9 cellular contexts compared by ENCODE assay signal in the genomic region with DNA sequence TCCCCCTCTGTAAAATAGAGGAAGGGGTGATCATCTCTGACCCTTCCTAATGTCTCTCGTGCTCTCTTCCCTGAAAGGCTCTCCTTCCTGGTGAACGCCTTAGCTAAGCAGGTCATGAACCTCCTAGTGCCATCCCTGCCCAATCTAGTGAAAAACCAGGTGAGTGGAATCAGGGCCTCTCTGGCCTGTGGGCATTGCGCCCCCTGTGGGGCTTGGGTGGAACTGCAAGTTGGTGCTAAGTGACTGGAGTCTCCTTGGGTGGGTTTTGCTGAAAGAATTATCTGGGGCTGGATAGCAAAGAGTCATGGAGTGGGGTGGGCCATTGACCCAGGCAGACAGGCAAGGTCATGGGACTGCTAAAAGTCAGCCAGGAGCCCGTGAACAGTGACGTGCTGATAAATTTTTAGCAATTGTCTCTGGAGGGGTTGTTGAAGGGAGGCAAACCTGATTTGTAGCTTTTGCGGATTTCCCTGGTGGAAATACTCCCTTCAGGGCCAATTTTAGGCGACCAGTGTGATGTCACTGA. TPM values are rescaled to one million over a fixed set of nuclear protein-coding genes. Genes with fewer than 3 reads are reported as not detected.
DNase-seq lines count a peak whose midpoint lies in the region; ATAC-seq lines count a peak whose summit lies in the region.
"Had no signal": no experiment of that assay in that cellular context is flagged by ENCODE, and none has a peak within 500 bp of the region (broad histone marks: within the 10 kb centered on the region; RNA-seq: fewer than 3 reads in every experiment).

No MANE protein-coding gene starts in this region.

- CTCF ChIA-PET in T-cell (lab: Charles Lee): no interaction called here

- no peak overlapping the region for H3K4me3 ChIP-seq in adipocyte (ENCODE audit: low read length)

- peaks cover 8% of the 10 kb centered on the region for H3K9me3 ChIP-seq in adipocyte (ENCODE audit: control insufficient read depth, low read length)

- H3K4me1 Mint-ChIP-seq in T-cell (no peaks in the 10 kb centered on the region), immature natural killer cell (no peaks in the 10 kb centered on the region)

- ATAC-seq in T-cell (replicated peaks in 1 of 4): peak in 3 of 4 experiments; percentile 29 to 35 (median 34)
- no peak for ATAC-seq in GM21786 (IDR thresholded peaks at IDR 0.05; ENCODE audit: unreplicated experiment)
- no peak for ATAC-seq in HG03159 (IDR thresholded peaks at IDR 0.05; ENCODE audit: unreplicated experiment)

- DNase-seq in COLO668 (lab: John Stamatoyannopoulos, UW; ENCODE audit: unreplicated experiment) (peak; percentile 52), HUDEP-2 (lab: John Stamatoyannopoulos, UW; ENCODE audit: unreplicated experiment in 76 of 76) (peak in 43 of 76 experiments; percentile 2 to 59 (median 22)), T-cell (peak; percentile 13 to 68 (median 55)), adipocyte (ENCODE audit: low read depth) (peak; percentile 30), immature natural killer cell (peak; percentile 35 to 53 (median 37))
- peak; percentile 39 for DNase-seq in stimulated activated CD4-positive, alpha-beta T cell treated with anti-CD3 and anti-CD28 coated beads, Interleukin-2, amount 100 ng/mL, for 4 hours (ENCODE audit: low read depth)

- no peaks in the 10 kb centered on the region for H3K36me3 Mint-ChIP-seq in T-cell
- H3K36me3 Mint-ChIP-seq in immature natural killer cell: no peaks in the 10 kb centered on the region

- H3K27ac Mint-ChIP-seq in T-cell: no peak overlapping the region
- H3K27ac Mint-ChIP-seq in immature natural killer cell: peak overlapping the region in 1 of 6 donors; percentile 33

- no peaks in the 10 kb centered on the region for H3K9me3 Mint-ChIP-seq in T-cell
- no peaks in the 10 kb centered on the region for H3K9me3 Mint-ChIP-seq in immature natural killer cell

- H3K4me1 ChIP-seq in adipocyte (ENCODE audit: control insufficient read depth, insufficient read depth, low read length): peaks cover 27% of the 10 kb centered on the region

- no peaks in the 10 kb centered on the region for H3K36me3 ChIP-seq in adipocyte (ENCODE audit: control insufficient read depth, insufficient read depth, low read length, severe bottlenecking)

- H3K27me3 ChIP-seq in adipocyte (replicated peaks; ENCODE audit: control insufficient read depth, insufficient read depth, low read length): peaks cover 13% of the 10 kb centered on the region

- peaks cover 4 to 12% of the 10 kb centered on the region in 2 donors for H3K27me3 Mint-ChIP-seq in T-cell
- peaks cover 2 to 15% (median 8%) of the 10 kb centered on the region in 3 donors for H3K27me3 Mint-ChIP-seq in immature natural killer cell (ENCODE audit: low read depth in 3 of 3)

- POLR2A ChIA-PET in T-cell (lab: Charles Lee): no interaction called here

- H3K9ac ChIP-seq in adipocyte (ENCODE audit: low read length): no peak overlapping the region

- no peak overlapping the region for H3K4me3 Mint-ChIP-seq in T-cell
- H3K4me3 Mint-ChIP-seq in immature natural killer cell: no peak overlapping the region

RNA-seq across cellular contexts. Expression of gene BPIFB1, which starts 8.9 kb away (rescaled TPM):
- under 1 TPM in 2 of 5 donors, not detected in 3; 0.16 to 0.76 TPM for total RNA-seq in T-cell
- not detected for polyA plus RNA-seq in immature natural killer cell
- total RNA-seq: RPMI7951 had no signal

RNA-seq across cellular contexts. Expression of gene BPIFA1, which starts 56.1 kb away (rescaled TPM):
- total RNA-seq in T-cell: not detected
- not detected for polyA plus RNA-seq in immature natural killer cell
- total RNA-seq: RPMI7951 had no signal

Comparison
In these comparisons a context has a peak if more than half of its experiments do, and no peak if none do; other contexts are left out.
1. ATAC-seq: peak in T-cell (3 of 4); none in GM21786 (single experiment) and HG03159 (single experiment).
2. Peak in every context shown above with its lines, with median percentiles within 50 percentile points of each other: DNase-seq.